ENCODE assay signal across 8 cellular contexts in genomic region chr14:61355892-61356325, GRCh38. TPM values are rescaled to one million over a fixed set of nuclear protein-coding genes. Genes with fewer than 3 reads are reported as not detected.
DNase-seq lines count a peak whose midpoint lies in the region; ATAC-seq, FAIRE-seq and TF ChIP-seq lines count a peak whose summit lies in the region.
"Had no signal": no experiment of that assay in that cellular context is flagged by ENCODE, and none has a peak within 500 bp of the region (broad histone marks: within the 10 kb centered on the region; RNA-seq: fewer than 3 reads in every experiment).

No MANE protein-coding gene starts in this region.

- no peaks in the 10 kb centered on the region for H4K20me1 ChIP-seq in fibroblast of lung (ENCODE audit: control insufficient read depth, extremely low read depth, insufficient read depth, low read length)

- DNase-seq in activated CD4-positive, alpha-beta T cell treated with anti-CD3 and anti-CD28 coated beads for 1 hour: peak; percentile 44
- DNase-seq in fibroblast of lung (ENCODE audit: low read depth in 2 of 2) (peak; percentile 43 to 55), pancreas (peak in 3 of 6 donors; percentile 13 to 37 (median 26)), SJCRH30 (no peak), sciatic nerve (ENCODE audit: low spot score) (no peak)
- DNase-seq: naive B cell had no signal

- peak; percentile 24 to 90 (median 78) for ATAC-seq in pancreas
- no peak for ATAC-seq in sciatic nerve
- ATAC-seq in GM19351 (IDR thresholded peaks at IDR 0.05; ENCODE audit: unreplicated experiment): no peak

- FAIRE-seq in pancreas (lab: Jason Lieb, UNC): no peak

- H3K27me3 ChIP-seq in HUES64 (ENCODE audit: insufficient read depth, low read length): no peaks in the 10 kb centered on the region
- H3K27me3 ChIP-seq in fibroblast of lung (ENCODE audit: control insufficient read depth, insufficient read depth, low read length): no peaks in the 10 kb centered on the region
- no peaks in the 10 kb centered on the region for H3K27me3 ChIP-seq in pancreas
- no peaks in the 10 kb centered on the region; the same call in 1 of the 2 replicates for H3K27me3 ChIP-seq in SJCRH30

- H3K4me2 ChIP-seq in fibroblast of lung (ENCODE audit: extremely low read depth, insufficient read depth, low read length): no peak overlapping the region

- H3K9me3 ChIP-seq in HUES64 (ENCODE audit: insufficient read depth, low read depth, low read length) (no peaks in the 10 kb centered on the region), fibroblast of lung (ENCODE audit: control insufficient read depth, insufficient read depth, low read depth, low read length) (no peaks in the 10 kb centered on the region), pancreas (no peaks in the 10 kb centered on the region), SJCRH30 (replicated peaks) (no peaks in the 10 kb centered on the region)

- H3K79me2 ChIP-seq in fibroblast of lung (ENCODE audit: control insufficient read depth, insufficient read depth, low read length): no peaks in the 10 kb centered on the region

- H3K9ac ChIP-seq in HUES64 (ENCODE audit: low read depth, low read length) (no peak overlapping the region), fibroblast of lung (ENCODE audit: insufficient read depth, low read length) (no peak overlapping the region)

- peak overlapping the region; percentile 46; the same call in 1 of the 2 replicates for H3K27ac ChIP-seq in HUES64 (ENCODE audit: low read depth, low read length)
- no peak overlapping the region for H3K27ac ChIP-seq in fibroblast of lung (ENCODE audit: insufficient read depth, low read length)
- peak overlapping the region in 1 of 4 donors; percentile 24 for H3K27ac ChIP-seq in pancreas
- no peak overlapping the region for H3K27ac ChIP-seq in SJCRH30

- no peak for TF ChIP-seq CTCF in fibroblast of lung (conservative IDR thresholded peaks at IDR 0.05 in 1 of 2, IDR thresholded peaks at IDR 0.05 in 1 of 2; ENCODE audit: low read depth in 1 of 2, low read length in 2 of 2)
- no peak for TF ChIP-seq CTCF in pancreas (IDR thresholded peaks at IDR 0.05)

- WGBS in HUES64: 44% methylated on average over 6 of the region's 6 CpGs
- WGBS in pancreas, 2 donors: 45 to 51% methylated on average over 6 of the region's 6 CpGs

- no peaks in the 10 kb centered on the region for H3K36me3 ChIP-seq in HUES64 (ENCODE audit: insufficient read depth, low read length)
- H3K36me3 ChIP-seq in fibroblast of lung (ENCODE audit: control insufficient read depth, insufficient read depth, low read length): no peaks in the 10 kb centered on the region
- H3K36me3 ChIP-seq in pancreas: no peaks in the 10 kb centered on the region
- H3K36me3 ChIP-seq in SJCRH30: no peaks in the 10 kb centered on the region

- H3K4me1 ChIP-seq in HUES64 (ENCODE audit: insufficient read depth, low read length) (peaks cover 13% of the 10 kb centered on the region), fibroblast of lung (ENCODE audit: control insufficient read depth, extremely low read depth, insufficient read depth, low read length) (no peaks in the 10 kb centered on the region), pancreas (no peaks in the 10 kb centered on the region), SJCRH30 (no peaks in the 10 kb centered on the region)

- H3K4me3 ChIP-seq in HUES64 (ENCODE audit: low read length) (no peak overlapping the region), fibroblast of lung (replicated peaks in 1 of 4; ENCODE audit: control extremely low read depth in 1 of 4, insufficient read depth in 1 of 4, low read depth in 3 of 4, low read length in 4 of 4) (peak overlapping the region in 1 of 4 experiments; percentile 11), pancreas (no peak overlapping the region), SJCRH30 (no peak overlapping the region)

- intact Hi-C loops in pancreas (cut with DNase I): no loop called here
- intact Hi-C loops in sciatic nerve (cut with DNase I): no loop called here

- peak overlapping the region; percentile 66 for H2AFZ ChIP-seq in fibroblast of lung (ENCODE audit: low read length)

RNA-seq across cellular contexts. Expression of gene PRKCH, which starts 34.5 kb away (rescaled TPM):
- 2.0 TPM for polyA plus RNA-seq in HUES64 (2013, experiment 1 of 2)
- polyA plus RNA-seq in HUES64 (2013, experiment 2 of 2): 2.1 TPM
- total RNA-seq in fibroblast of lung (3.6 and 5.4 TPM in 2 replicates), pancreas (10 to 100 TPM in 3 of 6 donors, 1 to 10 TPM in 3; 5.2 to 16.9 (median 9.5) TPM), sciatic nerve (52.9 TPM)
- polyA plus RNA-seq in fibroblast of lung (0.61 and 2.9 TPM in 2 replicates), pancreas (1 to 10 TPM; 3.6 to 9.2 TPM)
- 0.39 and 1.5 TPM in 2 replicates for polyA plus RNA-seq in fibroblast of lung (2012)
- 0.90 and 6.3 TPM in 2 replicates for polyA minus RNA-seq in fibroblast of lung (ENCODE audit: low replicate concordance)
- 6.7 and 6.8 TPM in 2 replicates for total RNA-seq in SJCRH30 (2014; rRNA removed; shearing (Covaris generic))

Comparison
In these comparisons a context has a peak if more than half of its experiments do, and no peak if none do; other contexts are left out.
1. DNase-seq: peak in activated CD4-positive, alpha-beta T cell treated with anti-CD3 and anti-CD28 coated beads for 1 hour (single experiment) and fibroblast of lung (2 of 2); none in SJCRH30 (0 of 2) and sciatic nerve (single experiment).
2. ATAC-seq: peak in pancreas (4 of 4); none in sciatic nerve (single experiment) and GM19351 (single experiment).